ENCODE assay signal across 1 cellular context in genomic region chr21:44568261-44568660, GRCh38.
TF ChIP-seq lines count a peak whose summit lies in the region.

No MANE protein-coding gene starts in this region.

TF ChIP-seq in H1, 55 proteins besides CTCF, POLR2A, EP300 and RAD21:
- TF ChIP-seq CBX5 (IDR thresholded peaks at IDR 0.05; ENCODE audit: low read depth, low read length): no peak
- TF ChIP-seq SAP30 (IDR thresholded peaks at IDR 0.05; ENCODE audit: insufficient read depth, insufficient replicate concordance, low read length): no peak
- TF ChIP-seq TAF7 (optimal IDR thresholded peaks at IDR 0.05; ENCODE audit: borderline replicate concordance, low read depth, low read length): no peak
- TF ChIP-seq NANOG (IDR thresholded peaks at IDR 0.05; ENCODE audit: insufficient read depth, low read depth, low read length, poor library complexity, severe bottlenecking): no peak
- no peak for TF ChIP-seq SIN3A (conservative IDR thresholded peaks at IDR 0.05 in 1 of 2, IDR thresholded peaks at IDR 0.05 in 1 of 2; ENCODE audit: low read depth in 1 of 2, low read length in 2 of 2)
- no peak for TF ChIP-seq SIX5 (IDR thresholded peaks at IDR 0.05; ENCODE audit: low read depth, low read length)
- TF ChIP-seq BCL11A (IDR thresholded peaks at IDR 0.05; ENCODE audit: low read depth in 2 of 2, low read length in 2 of 2): no peak
